Comparison of ENCODE assay signal across 9 cellular contexts in genomic region chr19:32041681-32042292, GRCh38.
DNase-seq lines count a peak whose midpoint lies in the region; ATAC-seq, FAIRE-seq and TF ChIP-seq lines count a peak whose summit lies in the region.
"Had no signal": no experiment of that assay in that cellular context is flagged by ENCODE, and none has a peak within 500 bp of the region (broad histone marks: within the 10 kb centered on the region; RNA-seq: fewer than 3 reads in every experiment).

No MANE protein-coding gene starts in this region.

- H3K4me3 ChIP-seq in MG63 (peak overlapping the region; percentile 27), cardiac fibroblast (replicated peaks in 1 of 2; ENCODE audit: low read depth in 2 of 2, low read length in 2 of 2) (no peak overlapping the region), subcutaneous abdominal adipose tissue (ENCODE audit: low read depth in 1 of 5, low read length in 5 of 5) (peak overlapping the region; percentile 31 to 45 (median 43))

- ATAC-seq in left lobe of liver (peak; percentile 52), HG03354 (IDR thresholded peaks at IDR 0.05; ENCODE audit: poor library complexity, severe bottlenecking, unreplicated experiment) (no peak)

- H3K27me3 ChIP-seq in MG63: peaks cover 21% of the 10 kb centered on the region
- peaks cover 0 to 28% (median 16%) of the 10 kb centered on the region in 5 donors for H3K27me3 ChIP-seq in subcutaneous abdominal adipose tissue (ENCODE audit: control insufficient read depth in 5 of 5, insufficient read depth in 4 of 5, low read length in 5 of 5)

- H3K4me1 ChIP-seq in subcutaneous abdominal adipose tissue (ENCODE audit: control insufficient read depth in 5 of 5, insufficient read depth in 5 of 5, low read length in 5 of 5): peaks cover 0 to 7% (median 3%) of the 10 kb centered on the region in 5 donors

- peak overlapping the region in 1 of 5 donors; percentile 8 for H3K9ac ChIP-seq in subcutaneous abdominal adipose tissue (ENCODE audit: low read length in 5 of 5)

- DNase-seq in D721Med (ENCODE audit: insufficient read length, low spot score): peak; percentile 25
- DNase-seq in MG63: peak; percentile 55
- peak; percentile 28 to 48 for DNase-seq in cardiac fibroblast (ENCODE audit: low read depth in 2 of 2)
- DNase-seq in left lobe of liver (ENCODE audit: low spot score): no peak
- DNase-seq in COLO668 (lab: John Stamatoyannopoulos, UW; ENCODE audit: unreplicated experiment): no peak
- DNase-seq in SHP77 treated with DMSO at 0.1 percent for 48 hours (lab: John Stamatoyannopoulos, UW): no peak

- no peak overlapping the region for H3K27ac ChIP-seq in subcutaneous abdominal adipose tissue (ENCODE audit: low read depth, low read length)

- H3K36me3 ChIP-seq in MG63 (no peaks in the 10 kb centered on the region), subcutaneous abdominal adipose tissue (ENCODE audit: control insufficient read depth in 5 of 5, insufficient read depth in 5 of 5, low read length in 5 of 5) (no peaks in the 10 kb centered on the region)

- H3K9me3 ChIP-seq in MG63 (no peaks in the 10 kb centered on the region), subcutaneous abdominal adipose tissue (ENCODE audit: control insufficient read depth in 5 of 5, low read length in 5 of 5) (no peaks in the 10 kb centered on the region)

- no peak for FAIRE-seq in D721Med (lab: Jason Lieb, UNC)
- FAIRE-seq: islet of Langerhans had no signal

- TF ChIP-seq CTCF in D721Med (IDR thresholded peaks at IDR 0.05; ENCODE audit: insufficient read depth, missing control alignments): peak; percentile 77
- peak; percentile 48 for TF ChIP-seq CTCF in cardiac fibroblast (IDR thresholded peaks at IDR 0.05; ENCODE audit: low read depth, low read length)

Comparison
In these comparisons a context has a peak if more than half of its experiments do, and no peak if none do; other contexts are left out.
1. DNase-seq: peak in D721Med (single experiment), MG63 (single experiment) and cardiac fibroblast (2 of 2); none in left lobe of liver (single experiment), COLO668 (single experiment) and SHP77 treated with DMSO at 0.1 percent for 48 hours (single experiment).
2. H3K4me3 ChIP-seq: peak in MG63 (single experiment) and subcutaneous abdominal adipose tissue (5 of 5); none in cardiac fibroblast (0 of 2).